In genomic region chr12:19431407-19432308, GRCh38 we compare ENCODE assay signal across 9 cellular contexts. TPM values are rescaled to one million over a fixed set of nuclear protein-coding genes. Genes with fewer than 3 reads are reported as not detected.
A peak's percentile ranks its signal among the peaks of the same experiment; 100 is the strongest.
DNase-seq lines count a peak whose midpoint lies in the region; ATAC-seq, FAIRE-seq and TF ChIP-seq lines count a peak whose summit lies in the region.
"Had no signal": no experiment of that assay in that cellular context is flagged by ENCODE, and none has a peak within 500 bp of the region (broad histone marks: within the 10 kb centered on the region; RNA-seq: fewer than 3 reads in every experiment).

No MANE protein-coding gene starts in this region.

- CTCF ChIA-PET in HepG2 (lab: Yijun Ruan, JAX; ENCODE audit: low intra/inter-chr PET ratio, low total read pairs): no interaction called here

- H3K36me3 ChIP-seq in HepG2 (replicated peaks in 1 of 2; ENCODE audit: control insufficient read depth in 1 of 2, insufficient read depth in 2 of 2, low read length in 2 of 2): no peaks in the 10 kb centered on the region
- no peaks in the 10 kb centered on the region for H3K36me3 ChIP-seq in right lobe of liver
- no peaks in the 10 kb centered on the region for H3K36me3 ChIP-seq in heart right ventricle
- H3K36me3 ChIP-seq: cardiac muscle cell had no signal

- DNase-seq in HepG2 (ENCODE audit: low spot score) (no peak), right lobe of liver (no peak), UCSD-AML1 (lab: John Stamatoyannopoulos, UW; ENCODE audit: unreplicated experiment) (peak; percentile 33), fibroblast of gingiva (ENCODE audit: low read depth) (peak; percentile 29), heart right ventricle (no peak), cerebellar cortex (ENCODE audit: low spot score) (no peak)
- peak; percentile 27 to 51 for DNase-seq in stimulated activated CD8-positive, alpha-beta memory T cell treated with anti-CD3 and anti-CD28 coated beads, Interleukin-7, amount 100 ng/mL, for 48 hours (ENCODE audit: extremely low read depth in 1 of 2, low read depth in 1 of 2)

- TF ChIP-seq POLR2A in HepG2 (IDR thresholded peaks at IDR 0.05; ENCODE audit: insufficient read depth in 1 of 2, low read depth in 2 of 2, low read length in 2 of 2) (no peak), right lobe of liver (IDR thresholded peaks at IDR 0.05) (no peak)

- H2AFZ ChIP-seq in HepG2 (ENCODE audit: low read length): peak overlapping the region; percentile 23

- no peak for TF ChIP-seq RAD21 in HepG2 (CRISPR knock-in tag; IDR thresholded peaks at IDR 0.05)

- FAIRE-seq in HepG2 (lab: Jason Lieb, UNC): peak; percentile 4

- H4K20me1 ChIP-seq in HepG2 (ENCODE audit: insufficient read depth, low read length): no peaks in the 10 kb centered on the region

- no peak overlapping the region for H3K9ac ChIP-seq in HepG2 (ENCODE audit: insufficient read depth, low read depth, low read length)

- no peaks in the 10 kb centered on the region for H3K9me3 ChIP-seq in HepG2 (ENCODE audit: low read length)
- no peaks in the 10 kb centered on the region for H3K9me3 ChIP-seq in right lobe of liver
- H3K9me3 ChIP-seq in heart right ventricle: peaks cover 0 to 2% (median 0%) of the 10 kb centered on the region in 11 donors

- H3K27me3 ChIP-seq in HepG2 (ENCODE audit: control insufficient read depth in 1 of 2, insufficient read depth in 2 of 2, low read length in 2 of 2) (no peaks in the 10 kb centered on the region), right lobe of liver (no peaks in the 10 kb centered on the region), heart right ventricle (no peaks in the 10 kb centered on the region)
- H3K27me3 ChIP-seq: cardiac muscle cell had no signal

- intact Hi-C loops in HepG2 (cut with micrococcal nuclease; ENCODE audit: unreplicated experiment) (no loop called here), right lobe of liver (cut with DNase I) (no loop called here), heart right ventricle (cut with DNase I) (no loop called here)

- no TSS peak for BruUV-seq in HepG2 (replicated peaks; lab: Mats Ljungman, UMichigan)

- in situ Hi-C loops in HepG2 (cut with HindIII; ENCODE audit: extremely low pct_ligation_motif_present, low pct_unique_long_range_greater_than_20kb): no loop called here

- H3K4me1 ChIP-seq in HepG2 (ENCODE audit: insufficient read depth, low read length) (peaks cover 22% of the 10 kb centered on the region), right lobe of liver (no peaks in the 10 kb centered on the region), heart right ventricle (peaks cover 0 to 5% (median 0%) of the 10 kb centered on the region in 9 donors)

- POLR2A ChIA-PET in HepG2 (lab: Yijun Ruan, JAX): no interaction called here

- no peaks in the 10 kb centered on the region for H3K79me2 ChIP-seq in HepG2 (ENCODE audit: insufficient read depth, low read length)

- TF ChIP-seq EP300 in HepG2 (IDR thresholded peaks at IDR 0.05; ENCODE audit: low read depth in 2 of 2, low read length in 2 of 2) (no peak), HepG2 (CRISPR knock-in tag; IDR thresholded peaks at IDR 0.05; ENCODE audit: borderline replicate concordance) (no peak)

- no peak overlapping the region for H3K4me3 ChIP-seq in HepG2 (replicated peaks in 1 of 3; ENCODE audit: insufficient read depth in 1 of 3, low read depth in 2 of 3, low read length in 3 of 3)
- no peak overlapping the region for H3K4me3 ChIP-seq in right lobe of liver
- H3K4me3 ChIP-seq in heart right ventricle: no peak overlapping the region
- H3K4me3 ChIP-seq: cardiac muscle cell had no signal

- 98% methylated on average over 5 of the region's 5 CpGs for WGBS in HepG2 (ENCODE audit: low lambda C conversion rate)
- WGBS in right lobe of liver (ENCODE audit: insufficient coverage, low coverage, low lambda C conversion rate, missing lambda C conversion rate): 56% methylated on average over 5 of the region's 5 CpGs
- WGBS in heart right ventricle, 2 donors: 83 to 84% methylated on average over 5 of the region's 5 CpGs

- TF ChIP-seq CTCF in HepG2 (CRISPR knock-in tag; IDR thresholded peaks at IDR 0.05) (no peak), right lobe of liver (IDR thresholded peaks at IDR 0.05) (no peak), heart right ventricle (IDR thresholded peaks at IDR 0.05) (no peak)

- ATAC-seq in HepG2 (no peak), right lobe of liver (no peak), HG03039 (IDR thresholded peaks at IDR 0.05; ENCODE audit: unreplicated experiment) (peak; percentile 57), heart right ventricle (no peak)

- no peak overlapping the region for H3K27ac ChIP-seq in HepG2 (ENCODE audit: extremely low read length, insufficient read depth, low read length)
- no peak overlapping the region for H3K27ac ChIP-seq in right lobe of liver
- no peak overlapping the region for H3K27ac ChIP-seq in heart right ventricle
- H3K27ac ChIP-seq: cardiac muscle cell had no signal

- H3K4me2 ChIP-seq in HepG2 (ENCODE audit: low read depth, low read length): no peak overlapping the region

TF ChIP-seq in HepG2, 621 proteins besides CTCF, POLR2A, EP300 and RAD21:
- TF ChIP-seq STAG1 (CRISPR knock-in tag; IDR thresholded peaks at IDR 0.05) (no peak), MEIS1 (CRISPR knock-in tag; IDR thresholded peaks at IDR 0.05; ENCODE audit: borderline replicate concordance) (no peak), EEA1 (CRISPR knock-in tag; IDR thresholded peaks at IDR 0.05; ENCODE audit: borderline replicate concordance) (no peak), GATA4 (IDR thresholded peaks at IDR 0.05; ENCODE audit: borderline replicate concordance, low read depth) (no peak), TP53 (CRISPR knock-in tag; conservative IDR thresholded peaks at IDR 0.05) (peak; percentile 98)

RNA-seq across cellular contexts. Expression of gene AEBP2, which starts 7.6 kb away (rescaled TPM):
- total RNA-seq in HepG2 (2016; rRNA removed; fragmentation: Illumina TruSeq; extraction: Trizol): 17.9 and 33.0 TPM in 2 replicates
- 20.7 and 22.4 TPM in 2 replicates for total RNA-seq in HepG2 (2016; cell fraction: cytosol; rRNA removed; fragmentation: Illumina TruSeq; extraction: Trizol; ENCODE audit: low read depth)
- total RNA-seq in HepG2 (2016; cell fraction: insoluble cytoplasmic fraction; rRNA removed; fragmentation: Illumina TruSeq; extraction: Trizol): 19.9 and 27.9 TPM in 2 replicates
- total RNA-seq in HepG2 (2016; cell fraction: membrane; rRNA removed; fragmentation: Illumina TruSeq; extraction: Trizol): 11.3 and 13.9 TPM in 2 replicates
- total RNA-seq in HepG2 (2016; cell fraction: nucleus; rRNA removed; fragmentation: Illumina TruSeq; extraction: Trizol): 17.7 and 18.1 TPM in 2 replicates
- polyA plus RNA-seq in HepG2 (2011; rRNA removed): 8.7 and 9.2 TPM in 2 replicates
- 3.7 and 7.3 TPM in 2 replicates for polyA plus RNA-seq in HepG2 (2011; cell fraction: cytosol; rRNA removed)
- polyA plus RNA-seq in HepG2 (2011; cell fraction: nucleus; rRNA removed): 6.9 and 8.6 TPM in 2 replicates
- polyA plus RNA-seq in HepG2 (2012): 14.1 and 20.8 TPM in 2 replicates
- 0.69 and 0.71 TPM in 2 replicates for polyA plus RNA-seq in HepG2 (2016; cell fraction: cytosol; fragmentation: Illumina TruSeq; extraction: Trizol; ENCODE audit: low read depth)
- 30.1 and 33.2 TPM in 2 replicates for polyA plus RNA-seq in HepG2 (2016; cell fraction: insoluble cytoplasmic fraction; fragmentation: Illumina TruSeq; extraction: Trizol; ENCODE audit: low read depth)
- polyA plus RNA-seq in HepG2 (2016; cell fraction: membrane; fragmentation: Illumina TruSeq; extraction: Trizol; ENCODE audit: low read depth): 4.2 and 4.5 TPM in 2 replicates
- polyA plus RNA-seq in HepG2 (2016; cell fraction: nucleus; fragmentation: Illumina TruSeq; extraction: Trizol; ENCODE audit: insufficient read depth, low read depth): 19.9 and 20.7 TPM in 2 replicates
- polyA minus RNA-seq in HepG2 (2011; rRNA and poly(A)+ RNA removed; ENCODE audit: low replicate concordance): 6.7 and 21.1 TPM in 2 replicates
- polyA minus RNA-seq in HepG2 (2011; cell fraction: cytosol; rRNA and poly(A)+ RNA removed): 14.4 and 17.4 TPM in 2 replicates
- polyA minus RNA-seq in HepG2 (2011; cell fraction: nucleus; rRNA and poly(A)+ RNA removed): 20.8 and 21.9 TPM in 2 replicates
- total RNA-seq in right lobe of liver: 10 to 100 TPM in 5 of 6 experiments, 1 to 10 TPM in 1; 9.7 to 18.2 (median 13.4) TPM
- 10 to 100 TPM; 23.0 to 31.6 (median 28.5) TPM for total RNA-seq in heart right ventricle
- 1 to 10 TPM; 5.7 to 8.4 TPM for polyA plus RNA-seq in heart right ventricle

Comparison
In these comparisons a context has a peak if more than half of its experiments do, and no peak if none do; other contexts are left out.
1. DNase-seq: peak in UCSD-AML1 (single experiment), fibroblast of gingiva (single experiment) and stimulated activated CD8-positive, alpha-beta memory T cell treated with anti-CD3 and anti-CD28 coated beads, Interleukin-7, amount 100 ng/mL, for 48 hours (2 of 2); none in HepG2 (single experiment), right lobe of liver (0 of 3), heart right ventricle (0 of 2) and cerebellar cortex (single experiment).